ENCODE assay signal across 8 cellular contexts in genomic region chr2:35410431-35411061, GRCh38.
A peak's percentile ranks its signal among the peaks of the same experiment; 100 is the strongest.
DNase-seq lines count a peak whose midpoint lies in the region; ATAC-seq and TF ChIP-seq lines count a peak whose summit lies in the region.

No MANE protein-coding gene starts in this region.

- H3K4me3 ChIP-seq in SU-DHL-6 (ENCODE audit: insufficient read depth, low read length, poor library complexity, severe bottlenecking) = no peak overlapping the region
- H3K4me3 ChIP-seq in lower lobe of right lung = no peak overlapping the region

- H3K36me3 Mint-ChIP-seq in chondrocyte (ENCODE audit: low read depth) = no peaks in the 10 kb centered on the region

- intact Hi-C loops in lower lobe of right lung (cut with DNase I) = no loop called here

- H3K9me3 ChIP-seq in SU-DHL-6 (ENCODE audit: insufficient read depth, low read length) (no peaks in the 10 kb centered on the region), lower lobe of right lung (no peaks in the 10 kb centered on the region)

- no peaks in the 10 kb centered on the region for H3K4me1 ChIP-seq in lower lobe of right lung

- H3K27me3 ChIP-seq in SU-DHL-6 (ENCODE audit: low read length) (no peaks in the 10 kb centered on the region), lower lobe of right lung (ENCODE audit: low read depth) (no peaks in the 10 kb centered on the region)

- ATAC-seq in GM19467 (IDR thresholded peaks at IDR 0.05; ENCODE audit: unreplicated experiment) = peak; percentile 77
- no peak for ATAC-seq in lower lobe of right lung

- H3K9ac ChIP-seq in SU-DHL-6 (ENCODE audit: low read length) = no peak overlapping the region

- no peak overlapping the region for H3K27ac ChIP-seq in SU-DHL-6 (ENCODE audit: low read depth, low read length)
- no peak overlapping the region for H3K27ac ChIP-seq in lower lobe of right lung

- no peaks in the 10 kb centered on the region for H3F3A ChIP-seq in SU-DHL-6 (ENCODE audit: insufficient read depth)

- H3K36me3 ChIP-seq in SU-DHL-6 (ENCODE audit: low read length) = no peaks in the 10 kb centered on the region
- no peaks in the 10 kb centered on the region for H3K36me3 ChIP-seq in lower lobe of right lung

- H2AFZ ChIP-seq in SU-DHL-6 (ENCODE audit: low read depth, low read length, severe bottlenecking) = no peak overlapping the region

- no peak overlapping the region for H3K27ac Mint-ChIP-seq in chondrocyte (ENCODE audit: unreplicated experiment)

- H3K4me3 Mint-ChIP-seq in chondrocyte (ENCODE audit: unreplicated experiment) = no peak overlapping the region

- no peaks in the 10 kb centered on the region for H3K9me2 ChIP-seq in SU-DHL-6 (replicated peaks; ENCODE audit: insufficient read depth, low read length)

- no peak overlapping the region for H3K4me2 ChIP-seq in SU-DHL-6 (ENCODE audit: low read depth, low read length, poor library complexity, severe bottlenecking)

- H3K4me1 Mint-ChIP-seq in chondrocyte (ENCODE audit: low read depth) = no peaks in the 10 kb centered on the region

- peak; percentile 73 for DNase-seq in DMS 273 (lab: John Stamatoyannopoulos, UW; ENCODE audit: unreplicated experiment)
- DNase-seq in DMS 273 treated with DMSO at 0.1 percent for 48 hours (lab: John Stamatoyannopoulos, UW) = no peak
- DNase-seq in HS-5 (ENCODE audit: low read depth) = peak; percentile 24
- DNase-seq in chondrocyte (ENCODE audit: low spot score) = no peak
- DNase-seq in lower lobe of right lung = peak; percentile 61
- peak; percentile 85 for DNase-seq in superior temporal gyrus (ENCODE audit: extremely low spot score)

- no peaks in the 10 kb centered on the region for H4K20me1 ChIP-seq in SU-DHL-6 (ENCODE audit: low read depth, low read length)

- no peaks in the 10 kb centered on the region for H3K79me2 ChIP-seq in SU-DHL-6 (ENCODE audit: insufficient read depth, low read length)

- peak; percentile 93 for TF ChIP-seq CTCF in SU-DHL-6 (IDR thresholded peaks at IDR 0.05; ENCODE audit: insufficient read depth, low read length, poor library complexity, severe bottlenecking)
- TF ChIP-seq CTCF in chondrocyte (IDR thresholded peaks at IDR 0.05) = peak; percentile 99
- TF ChIP-seq CTCF in lower lobe of right lung (IDR thresholded peaks at IDR 0.05) = peak; percentile 92

- H3K27me3 Mint-ChIP-seq in chondrocyte (ENCODE audit: low read depth) = peaks cover 18% of the 10 kb centered on the region

- no peaks in the 10 kb centered on the region for H3K9me3 Mint-ChIP-seq in chondrocyte (ENCODE audit: low read depth)

Comparison
In these comparisons a context has a peak if more than half of its experiments do, and no peak if none do; other contexts are left out.
1. DNase-seq: peak in DMS 273 (single experiment), HS-5 (single experiment), lower lobe of right lung (single experiment) and superior temporal gyrus (single experiment); none in DMS 273 treated with DMSO at 0.1 percent for 48 hours (single experiment) and chondrocyte (single experiment).
2. Peak in every context shown above with its lines, with median percentiles within 50 percentile points of each other: CTCF ChIP-seq.